ENCODE assay signal across 20 cellular contexts in genomic region chr7:138954545-138955475, GRCh38.
"Had no signal": no experiment of that assay in that cellular context is flagged by ENCODE, and none has a peak within 500 bp of the region (broad histone marks: within the 10 kb centered on the region; RNA-seq: fewer than 3 reads in every experiment).

No MANE protein-coding gene starts in this region.

- ATAC-seq: activated T-cell treated with anti-CD3 and anti-CD28 coated beads, Interleukin-2, amount 50 U/mL, for 4 hours; natural killer cell; sciatic nerve; stimulated activated naive CD8-positive, alpha-beta T cell treated with anti-CD3 and anti-CD28 coated beads, Interleukin-15, amount 100 ng/mL, for 72 hours had no signal

- FAIRE-seq: astrocyte, bronchial epithelial cell, kidney had no signal

- H3K9me3 ChIP-seq: esophagus squamous epithelium, left ventricle myocardium inferior, prostate gland, upper lobe of left lung had no signal

- H3K4me1 ChIP-seq: esophagus squamous epithelium, left ventricle myocardium inferior, prostate gland, spleen had no signal

- H3K4me3 ChIP-seq: esophagus squamous epithelium, hepatocyte, left ventricle myocardium inferior, prostate gland, spleen, upper lobe of left lung had no signal

- H3K27me3 ChIP-seq: esophagus squamous epithelium, hepatocyte, spleen, upper lobe of left lung had no signal

- DNase-seq: activated CD4-positive, alpha-beta memory T cell treated with anti-CD3 and anti-CD28 coated beads, Interleukin-2, amount 10 ng/mL, durations not matched to agents 7 days and 5 days; activated effector memory CD4-positive, alpha-beta T cell treated with Interleukin-2 at 50 U/mL for 16 hours; activated naive CD4-positive, alpha-beta T cell treated with anti-CD3 and anti-CD28 coated beads, Interleukin-2, amount 50 U/mL, for 16 hours; activated T-cell treated with anti-CD3 and anti-CD28 coated beads, Interleukin-2, amount 50 U/mL, for 4 hours; esophagus squamous epithelium; kidney; left ventricle myocardium inferior; mesenchymal stem cell; natural killer cell; spleen; stimulated activated CD4-positive, alpha-beta T cell treated with anti-CD3 and anti-CD28 coated beads, Interleukin-1b, Interleukin-23, amount 100 ng/mL, for 48 hours; stimulated activated naive CD8-positive, alpha-beta T cell treated with anti-CD3 and anti-CD28 coated beads, Interleukin-15, amount 100 ng/mL, for 72 hours; T-helper 1 cell; T1000; upper lobe of left lung had no signal

- H3K27ac ChIP-seq: esophagus squamous epithelium, hepatocyte, left ventricle myocardium inferior, prostate gland, spleen had no signal

- H3K36me3 ChIP-seq: esophagus squamous epithelium, left ventricle myocardium inferior, prostate gland, spleen, upper lobe of left lung had no signal

- H3K4me2 ChIP-seq: hepatocyte had no signal

- H2AFZ ChIP-seq: hepatocyte had no signal
